Comparison of ENCODE assay signal across 2 cellular contexts in the genomic region with DNA sequence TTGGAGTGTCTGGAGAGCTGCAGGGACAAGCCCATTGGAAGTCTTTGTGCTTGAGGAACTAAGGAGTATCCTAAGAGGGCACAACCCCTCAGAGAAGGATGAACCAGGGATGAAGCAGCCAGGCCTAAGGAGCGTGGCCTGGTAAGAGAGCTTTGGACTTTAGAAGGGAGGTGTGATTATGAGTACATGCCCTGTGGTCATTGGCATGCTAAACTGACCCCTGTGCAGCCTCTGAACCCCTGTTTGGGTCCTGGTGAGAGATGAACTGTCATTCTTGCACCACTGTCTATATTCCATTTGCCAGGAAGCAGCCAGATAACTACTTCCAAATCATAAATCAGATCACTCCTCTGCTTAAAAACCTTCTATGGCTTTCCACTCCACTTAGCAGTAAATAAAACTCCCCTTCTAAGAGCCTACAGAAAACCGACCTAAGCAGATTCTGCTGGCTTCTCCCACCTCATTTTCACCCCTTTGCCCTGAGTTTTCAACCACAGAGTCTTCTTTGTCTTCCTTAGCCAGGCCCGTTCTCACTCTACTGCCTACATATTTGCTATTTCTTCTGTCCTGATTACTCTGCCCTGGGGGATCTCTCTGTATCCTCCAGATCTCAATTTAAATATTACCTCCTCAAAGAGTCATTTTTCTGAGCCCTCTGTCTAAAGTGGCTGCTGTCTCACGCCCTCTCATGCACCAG.
TF ChIP-seq lines count a peak whose summit lies in the region.

No MANE protein-coding gene starts in this region.

TF ChIP-seq in liver, 16 proteins besides CTCF, POLR2A, EP300 and RAD21:
- TF ChIP-seq NR2F2 (IDR thresholded peaks at IDR 0.05) = no peak
- TF ChIP-seq, protein P1, sequence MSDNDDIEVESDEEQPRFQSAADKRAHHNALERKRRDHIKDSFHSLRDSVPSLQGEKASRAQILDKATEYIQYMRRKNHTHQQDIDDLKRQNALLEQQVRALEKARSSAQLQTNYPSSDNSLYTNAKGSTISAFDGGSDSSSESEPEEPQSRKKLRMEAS (IDR thresholded peaks at IDR 0.05) = no peak
- TF ChIP-seq, protein P2, sequence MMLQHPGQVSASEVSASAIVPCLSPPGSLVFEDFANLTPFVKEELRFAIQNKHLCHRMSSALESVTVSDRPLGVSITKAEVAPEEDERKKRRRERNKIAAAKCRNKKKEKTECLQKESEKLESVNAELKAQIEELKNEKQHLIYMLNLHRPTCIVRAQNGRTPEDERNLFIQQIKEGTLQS (IDR thresholded peaks at IDR 0.05) = no peak
- no peak for TF ChIP-seq YY1 (IDR thresholded peaks at IDR 0.05)
- TF ChIP-seq HNF4G (IDR thresholded peaks at IDR 0.05) = no peak
- TF ChIP-seq JUND (IDR thresholded peaks at IDR 0.05) = no peak
- peak; percentile 56 to 65 for TF ChIP-seq HNF4A (conservative IDR thresholded peaks at IDR 0.05)
- TF ChIP-seq RXRA (IDR thresholded peaks at IDR 0.05) = peak; percentile 56 to 64
- TF ChIP-seq TAF1 (conservative IDR thresholded peaks at IDR 0.05) = no peak
- no peak for TF ChIP-seq EGR1 (IDR thresholded peaks at IDR 0.05; ENCODE audit: low read depth in 2 of 2)
- TF ChIP-seq FOXA1 (IDR thresholded peaks at IDR 0.05) = no peak
- TF ChIP-seq SP1 (IDR thresholded peaks at IDR 0.05) = no peak
TF ChIP-seq in liver: peak in this region for 2.

TF ChIP-seq in HepG2, 621 proteins besides CTCF, POLR2A, EP300 and RAD21:
- TF ChIP-seq POGZ (CRISPR knock-in tag; IDR thresholded peaks at IDR 0.05) (no peak), FOXO1 (CRISPR knock-in tag; IDR thresholded peaks at IDR 0.05) (no peak), ZSCAN12 (CRISPR knock-in tag; IDR thresholded peaks at IDR 0.05) (no peak), THYN1 (CRISPR knock-in tag; IDR thresholded peaks at IDR 0.05; ENCODE audit: borderline replicate concordance, low read depth) (no peak), ZNF747 (CRISPR knock-in tag; IDR thresholded peaks at IDR 0.05; ENCODE audit: borderline replicate concordance) (no peak), ZFP82 (CRISPR knock-in tag; IDR thresholded peaks at IDR 0.05; ENCODE audit: borderline replicate concordance) (no peak), FOXK1 (CRISPR knock-in tag; IDR thresholded peaks at IDR 0.05; ENCODE audit: borderline replicate concordance, low read depth) (no peak), FOXC1 (CRISPR knock-in tag; IDR thresholded peaks at IDR 0.05; ENCODE audit: borderline replicate concordance) (no peak), JUNB (CRISPR knock-in tag; IDR thresholded peaks at IDR 0.05; ENCODE audit: borderline replicate concordance) (no peak), MIER2 (CRISPR knock-in tag; IDR thresholded peaks at IDR 0.05) (no peak), SIN3B (IDR thresholded peaks at IDR 0.05; ENCODE audit: low read length) (no peak), ZNF20 (CRISPR knock-in tag; IDR thresholded peaks at IDR 0.05) (no peak), BHLHE40 (IDR thresholded peaks at IDR 0.05; ENCODE audit: low read length) (no peak)
- TF ChIP-seq, protein P3, sequence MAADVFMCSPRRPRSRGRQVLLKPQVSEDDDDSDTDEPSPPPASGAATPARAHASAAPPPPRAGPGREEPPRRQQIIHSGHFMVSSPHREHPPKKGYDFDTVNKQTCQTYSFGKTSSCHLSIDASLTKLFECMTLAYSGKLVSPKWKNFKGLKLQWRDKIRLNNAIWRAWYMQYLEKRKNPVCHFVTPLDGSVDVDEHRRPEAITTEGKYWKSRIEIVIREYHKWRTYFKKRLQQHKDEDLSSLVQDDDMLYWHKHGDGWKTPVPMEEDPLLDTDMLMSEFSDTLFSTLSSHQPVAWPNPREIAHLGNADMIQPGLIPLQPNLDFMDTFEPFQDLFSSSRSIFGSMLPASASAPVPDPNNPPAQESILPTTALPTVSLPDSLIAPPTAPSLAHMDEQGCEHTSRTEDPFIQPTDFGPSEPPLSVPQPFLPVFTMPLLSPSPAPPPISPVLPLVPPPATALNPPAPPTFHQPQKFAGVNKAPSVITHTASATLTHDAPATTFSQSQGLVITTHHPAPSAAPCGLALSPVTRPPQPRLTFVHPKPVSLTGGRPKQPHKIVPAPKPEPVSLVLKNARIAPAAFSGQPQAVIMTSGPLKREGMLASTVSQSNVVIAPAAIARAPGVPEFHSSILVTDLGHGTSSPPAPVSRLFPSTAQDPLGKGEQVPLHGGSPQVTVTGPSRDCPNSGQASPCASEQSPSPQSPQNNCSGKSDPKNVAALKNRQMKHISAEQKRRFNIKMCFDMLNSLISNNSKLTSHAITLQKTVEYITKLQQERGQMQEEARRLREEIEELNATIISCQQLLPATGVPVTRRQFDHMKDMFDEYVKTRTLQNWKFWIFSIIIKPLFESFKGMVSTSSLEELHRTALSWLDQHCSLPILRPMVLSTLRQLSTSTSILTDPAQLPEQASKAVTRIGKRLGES (CRISPR knock-in tag; IDR thresholded peaks at IDR 0.05; ENCODE audit: borderline replicate concordance) = no peak
- TF ChIP-seq, protein P4, sequence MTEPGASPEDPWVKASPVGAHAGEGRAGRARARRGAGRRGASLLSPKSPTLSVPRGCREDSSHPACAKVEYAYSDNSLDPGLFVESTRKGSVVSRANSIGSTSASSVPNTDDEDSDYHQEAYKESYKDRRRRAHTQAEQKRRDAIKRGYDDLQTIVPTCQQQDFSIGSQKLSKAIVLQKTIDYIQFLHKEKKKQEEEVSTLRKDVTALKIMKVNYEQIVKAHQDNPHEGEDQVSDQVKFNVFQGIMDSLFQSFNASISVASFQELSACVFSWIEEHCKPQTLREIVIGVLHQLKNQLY (CRISPR knock-in tag; IDR thresholded peaks at IDR 0.05) = no peak
